In the genomic region with DNA sequence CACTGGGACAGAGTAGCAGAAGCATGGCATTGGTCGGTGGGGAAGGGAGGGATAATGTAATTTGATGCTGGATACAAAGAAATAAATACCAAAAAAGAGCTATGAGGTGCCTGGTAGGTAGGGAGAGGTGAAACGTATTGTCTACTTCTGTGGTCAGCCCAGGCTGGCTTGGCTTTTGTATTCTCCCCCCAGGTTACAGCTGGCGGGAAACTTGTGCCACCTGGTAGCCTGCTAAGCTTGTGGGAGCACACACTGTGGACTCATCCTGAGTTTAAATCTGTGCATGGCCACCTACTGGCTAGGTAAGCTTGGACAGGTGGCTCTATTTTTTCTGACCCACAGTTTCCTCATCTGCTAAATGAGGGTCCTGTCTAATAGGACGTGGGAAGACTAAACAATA, we compare ENCODE assay signal across 23 cellular contexts.
"Had no signal": no experiment of that assay in that cellular context is flagged by ENCODE, and none has a peak within 500 bp of the region (broad histone marks: within the 10 kb centered on the region; RNA-seq: fewer than 3 reads in every experiment).

No MANE protein-coding gene starts in this region.

- H3K27ac ChIP-seq: brain microvascular endothelial cell, cardiac muscle cell, VCaP had no signal

- H3K4me3 ChIP-seq: cardiac muscle cell had no signal

- H3K36me3 ChIP-seq: brain microvascular endothelial cell, cardiac muscle cell had no signal

- H3K9me3 Mint-ChIP-seq: activated CD4-positive, alpha-beta memory T cell treated with anti-CD3 and anti-CD28 coated beads, Interleukin-2, amount 10 ng/mL, durations not matched to agents 7 days and 5 days; activated naive CD4-positive, alpha-beta T cell treated with anti-CD3 and anti-CD28 coated beads for 36 hours; activated naive CD8-positive, alpha-beta T cell treated with anti-CD3 and anti-CD28 coated beads for 36 hours; activated T-helper 17 cell treated with anti-CD3 and anti-CD28 coated beads, Interleukin-2, amount 50 U/mL, for 72 hours had no signal

- DNase-seq: activated CD4-positive, alpha-beta memory T cell treated with anti-CD3 and anti-CD28 coated beads, Interleukin-2, amount 10 ng/mL, durations not matched to agents 7 days and 5 days; activated CD4-positive, alpha-beta T cell treated with anti-CD3 and anti-CD28 coated beads for 36 hours; activated CD4-positive, alpha-beta T cell treated with anti-CD3 and anti-CD28 coated beads, Interleukin-2, amount 50 U/mL, for 1 hour; activated gamma-delta T cell; activated naive CD4-positive, alpha-beta T cell treated with anti-CD3 and anti-CD28 coated beads for 36 hours; activated naive CD8-positive, alpha-beta T cell treated with anti-CD3 and anti-CD28 coated beads for 36 hours; activated T-cell treated with anti-CD3 and anti-CD28 coated beads for 4 hours; activated T-cell treated with anti-CD3 and anti-CD28 coated beads, Interleukin-2, amount 50 U/mL, for 48 hours; brain microvascular endothelial cell; Kasumi-1; KBM-7; NCI-H1048; NCI-H1694 treated with DMSO at 0.1 percent for 48 hours; NCI-H2081; NCI-H2227 treated with DMSO at 0.1 percent for 48 hours; NCI-H526; NK-92 treated with Interleukin-12 subunit alpha and Interleukin-12 subunit beta, amount 100 ng/mL, for 24 hours; SHP77 treated with DMSO at 0.1 percent for 48 hours; T-helper 17 cell; T-helper 9 cell had no signal

- H3K36me3 Mint-ChIP-seq: activated naive CD8-positive, alpha-beta T cell treated with anti-CD3 and anti-CD28 coated beads for 36 hours had no signal

- H3K4me1 Mint-ChIP-seq: activated CD4-positive, alpha-beta memory T cell treated with anti-CD3 and anti-CD28 coated beads, Interleukin-2, amount 10 ng/mL, durations not matched to agents 7 days and 5 days; activated CD4-positive, alpha-beta T cell treated with anti-CD3 and anti-CD28 coated beads for 36 hours; activated naive CD8-positive, alpha-beta T cell treated with anti-CD3 and anti-CD28 coated beads for 36 hours; activated T-helper 17 cell treated with anti-CD3 and anti-CD28 coated beads, Interleukin-2, amount 50 U/mL, for 72 hours had no signal

- H3K4me3 Mint-ChIP-seq: activated CD4-positive, alpha-beta memory T cell treated with anti-CD3 and anti-CD28 coated beads, Interleukin-2, amount 10 ng/mL, durations not matched to agents 7 days and 5 days; activated CD4-positive, alpha-beta T cell treated with anti-CD3 and anti-CD28 coated beads for 36 hours; activated naive CD4-positive, alpha-beta T cell treated with anti-CD3 and anti-CD28 coated beads for 36 hours; activated naive CD8-positive, alpha-beta T cell treated with anti-CD3 and anti-CD28 coated beads for 36 hours; activated T-helper 17 cell treated with anti-CD3 and anti-CD28 coated beads, Interleukin-2, amount 50 U/mL, for 72 hours; T-helper 17 cell had no signal

- H3K27ac Mint-ChIP-seq: activated CD4-positive, alpha-beta memory T cell treated with anti-CD3 and anti-CD28 coated beads, Interleukin-2, amount 10 ng/mL, durations not matched to agents 7 days and 5 days; activated CD4-positive, alpha-beta T cell treated with anti-CD3 and anti-CD28 coated beads for 36 hours; activated naive CD4-positive, alpha-beta T cell treated with anti-CD3 and anti-CD28 coated beads for 36 hours; activated naive CD8-positive, alpha-beta T cell treated with anti-CD3 and anti-CD28 coated beads for 36 hours; activated T-helper 17 cell treated with anti-CD3 and anti-CD28 coated beads, Interleukin-2, amount 50 U/mL, for 72 hours; T-helper 17 cell had no signal

- H3K27me3 ChIP-seq: brain microvascular endothelial cell, cardiac muscle cell had no signal
